In the genomic region with DNA sequence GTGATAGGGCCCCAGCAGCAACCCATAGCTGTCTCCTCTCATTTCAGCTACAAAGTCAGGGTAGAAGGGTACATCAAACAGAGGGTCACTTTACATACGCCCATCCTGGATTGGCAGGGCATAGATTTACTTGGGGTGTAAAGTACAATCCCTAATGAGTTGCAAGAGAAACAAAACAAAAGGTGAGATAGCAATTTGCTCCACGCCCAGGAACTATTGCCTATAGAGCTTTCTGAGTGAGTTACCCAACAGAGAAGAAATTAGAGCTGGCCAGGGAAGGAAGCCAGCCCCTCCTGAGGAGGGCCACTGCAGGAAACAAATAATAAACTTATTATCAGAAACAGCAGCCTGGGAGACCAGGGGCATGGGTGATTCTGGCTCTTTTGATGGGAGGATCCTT, we compare ENCODE assay signal across 21 cellular contexts. TPM values are rescaled to one million over a fixed set of nuclear protein-coding genes. Genes with fewer than 3 reads are reported as not detected.
DNase-seq lines count a peak whose midpoint lies in the region; ATAC-seq, FAIRE-seq and TF ChIP-seq lines count a peak whose summit lies in the region.
"Had no signal": no experiment of that assay in that cellular context is flagged by ENCODE, and none has a peak within 500 bp of the region (broad histone marks: within the 10 kb centered on the region; RNA-seq: fewer than 3 reads in every experiment).

No MANE protein-coding gene starts in this region.

- in situ Hi-C loops in brain microvascular endothelial cell (cut with HindIII; ENCODE audit: low pct_ligation_motif_present, low sequenced_read_pairs), result no loop called here

- H3K4me3 ChIP-seq in PC-9 (no peak overlapping the region), small intestine (ENCODE audit: low read depth in 1 of 2, low read length in 2 of 2) (no peak overlapping the region), brain microvascular endothelial cell (ENCODE audit: low read depth, low read length) (no peak overlapping the region)
- H3K4me3 ChIP-seq: GM23248 had no signal

- 0 out of 2 replicates have a peak overlapping the region, but pooled peaks have one; percentile 17 for H2AFZ ChIP-seq in PC-9
- H2AFZ ChIP-seq: GM23248 had no signal

- H3K4me1 ChIP-seq in PC-9 (replicated peaks; ENCODE audit: insufficient read depth), result no peaks in the 10 kb centered on the region
- H3K4me1 ChIP-seq in small intestine (ENCODE audit: control insufficient read depth in 2 of 2, insufficient read depth in 1 of 2, low read depth in 1 of 2, low read length in 1 of 2), result no peaks in the 10 kb centered on the region

- CTCF ChIA-PET in PC-9 (lab: Charles Lee), result no interaction called here

- FAIRE-seq in small intestine (lab: Jason Lieb, UNC), result no peak
- no peak for FAIRE-seq in H54 (lab: Jason Lieb, UNC)
- FAIRE-seq: G401.6, GM12892, GM19239, H1 had no signal

- H3K36me3 ChIP-seq in PC-9 (ENCODE audit: low read depth) (no peaks in the 10 kb centered on the region), small intestine (ENCODE audit: control insufficient read depth in 2 of 2, insufficient read depth in 2 of 2, low read length in 2 of 2) (no peaks in the 10 kb centered on the region), brain microvascular endothelial cell (replicated peaks) (no peaks in the 10 kb centered on the region)

- TF ChIP-seq POLR2A in H54 (IDR thresholded peaks at IDR 0.05; ENCODE audit: low read depth, low read length), result no peak

- WGBS in small intestine, 3 donors, result 5 to 29% (median 23%) methylated on average over 2 of the region's 2 CpGs

- no peaks in the 10 kb centered on the region for H3K9me2 ChIP-seq in PC-9 (ENCODE audit: insufficient read depth)

- H3K27ac ChIP-seq in PC-9 (no peak overlapping the region), small intestine (ENCODE audit: low read depth in 1 of 2, low read length in 1 of 2) (no peak overlapping the region), caudate nucleus (ENCODE audit: low read depth, low read length) (no peak overlapping the region), brain microvascular endothelial cell (no peak overlapping the region)
- H3K27ac ChIP-seq: GM23248 had no signal

- no peak overlapping the region for H3K4me2 ChIP-seq in PC-9

- H3K9me3 ChIP-seq in PC-9 (ENCODE audit: insufficient read depth, low read depth) (no peaks in the 10 kb centered on the region), small intestine (ENCODE audit: control insufficient read depth, low read depth) (no peaks in the 10 kb centered on the region)

- H3F3A ChIP-seq in PC-9 (ENCODE audit: insufficient read depth, low read depth), result no peaks in the 10 kb centered on the region

- no TSS peak for BruUV-seq in PC-9 (replicated peaks; lab: Mats Ljungman, UMichigan)

- peak; percentile 67 for ATAC-seq in left colon
- ATAC-seq: HCT116 had no signal

- intact Hi-C loops in PC-9 (cut with micrococcal nuclease; ENCODE audit: unreplicated experiment) (no loop called here), left colon (cut with DNase I, micrococcal nuclease) (no loop called here)

- POLR2A ChIA-PET in PC-9 (lab: Charles Lee; ENCODE audit: unreplicated experiment), result no interaction called here

- no peaks in the 10 kb centered on the region for H4K20me1 ChIP-seq in PC-9 (ENCODE audit: insufficient read depth)

- TF ChIP-seq CTCF in PC-9 (conservative IDR thresholded peaks at IDR 0.05) (no peak), brain microvascular endothelial cell (IDR thresholded peaks at IDR 0.05; ENCODE audit: low read depth, low read length, missing control alignments) (no peak)

- H3K27me3 ChIP-seq in PC-9 (ENCODE audit: insufficient read depth, low read depth) (no peaks in the 10 kb centered on the region; the same call in none of the 2 replicates), small intestine (ENCODE audit: control insufficient read depth in 2 of 2, insufficient read depth in 2 of 2, low read length in 2 of 2) (no peaks in the 10 kb centered on the region), brain microvascular endothelial cell (replicated peaks) (no peaks in the 10 kb centered on the region)

- DNase-seq in PC-9 (no peak), left colon (no peak), small intestine (peak; percentile 51), caudate nucleus (lab: John Stamatoyannopoulos, UW) (no peak), H54 (ENCODE audit: insufficient read length, low spot score) (no peak), brain microvascular endothelial cell (no peak)
- DNase-seq: C1 segment of cervical spinal cord; Calu3; CD4-positive, alpha-beta memory T cell; COR-L47; DND-41; GM23248; H9 had no signal

- no peaks in the 10 kb centered on the region for H3K79me2 ChIP-seq in PC-9 (ENCODE audit: low read depth)

RNA-seq across cellular contexts. Expression of a gene that starts 47.5 kb away (rescaled TPM):
- not detected in 2 replicates for total RNA-seq in PC-9 (2021)
- under 1 TPM in 1 of 2 donors, not detected in 1; 0.22 TPM for total RNA-seq in left colon
- under 1 TPM in 1 of 3 donors, not detected in 2; 0.03 TPM for polyA plus RNA-seq in small intestine
- total RNA-seq: A172; A673; Calu3; CD4-positive, alpha-beta memory T cell; GM23248; H9 had no signal
- polyA plus RNA-seq: BJ; CD4-positive, alpha-beta memory T cell; GM23248 had no signal

RNA-seq across cellular contexts. Expression of a gene that starts 51.0 kb away (rescaled TPM):
- 138 and 196 TPM in 2 replicates for total RNA-seq in PC-9 (2021)
- 10 to 100 TPM; 64.6 to 70.2 TPM for total RNA-seq in left colon
- 100 to 1,000 TPM in 2 of 3 donors, 10 to 100 TPM in 1; 80.0 to 112 (median 108) TPM for polyA plus RNA-seq in small intestine

RNA-seq across cellular contexts. Expression of a gene that starts 53.9 kb away (rescaled TPM):
- 37.8 and 42.2 TPM in 2 replicates for total RNA-seq in PC-9 (2021)
- total RNA-seq in left colon, result 10 to 100 TPM; 19.4 to 19.5 TPM
- 10 to 100 TPM; 22.2 to 32.9 (median 29.5) TPM for polyA plus RNA-seq in small intestine
